Comparison of ENCODE assay signal across 8 cellular contexts in genomic region chr1:13749543-13750307, GRCh38. TPM values are rescaled to one million over a fixed set of nuclear protein-coding genes. Genes with fewer than 3 reads are reported as not detected.
DNase-seq lines count a peak whose midpoint lies in the region; ATAC-seq and TF ChIP-seq lines count a peak whose summit lies in the region.

No MANE protein-coding gene starts in this region.

- H3K27ac ChIP-seq in parathyroid adenoma, result peak overlapping the region; percentile 60

- H3K36me3 Mint-ChIP-seq in activated T-helper 1 cell treated with anti-CD3 and anti-CD28 coated beads, Interleukin-12 subunit alpha, Interleukin-12 subunit beta, Interleukin-2, Interleukin-4 antibody, amounts not matched to agents 30 ng/mL and 10 ng/mL and 1 ng/mL, durations not matched to agents 14 hours and 24 hours and 36 hours (ENCODE audit: low read depth), result peaks cover 30% of the 10 kb centered on the region
- no peaks in the 10 kb centered on the region for H3K36me3 Mint-ChIP-seq in glutamatergic neuron (ENCODE audit: unreplicated experiment)

- H3K4me1 Mint-ChIP-seq in activated T-helper 1 cell treated with anti-CD3 and anti-CD28 coated beads, Interleukin-12 subunit alpha, Interleukin-12 subunit beta, Interleukin-2, Interleukin-4 antibody, amounts not matched to agents 30 ng/mL and 10 ng/mL and 1 ng/mL, durations not matched to agents 14 hours and 24 hours and 36 hours (ENCODE audit: low read depth), result peaks cover 61% of the 10 kb centered on the region
- H3K4me1 Mint-ChIP-seq in glutamatergic neuron (ENCODE audit: low read depth, unreplicated experiment), result peaks cover 31% of the 10 kb centered on the region

- H3K27me3 ChIP-seq in parathyroid adenoma (ENCODE audit: control insufficient read depth, insufficient read depth, low read length), result no peaks in the 10 kb centered on the region

- intact Hi-C loops in activated T-helper 1 cell treated with anti-CD3 and anti-CD28 coated beads, Interleukin-12 subunit alpha, Interleukin-12 subunit beta, Interleukin-2, Interleukin-4 antibody, amounts not matched to agents 30 ng/mL and 10 ng/mL and 1 ng/mL, durations not matched to agents 14 hours and 24 hours and 36 hours (cut with micrococcal nuclease), result loop anchor here (1.0 to 5.0 kb wide), 3 partner anchors 18 to 82 kb away; partner anchors contain the start of gene PRDM2

- peak; percentile 41 for DNase-seq in NCI-H510A (lab: John Stamatoyannopoulos, UW)
- DNase-seq in activated T-helper 1 cell treated with anti-CD3 and anti-CD28 coated beads, Interleukin-12 subunit alpha, Interleukin-12 subunit beta, Interleukin-2, Interleukin-4 antibody, amounts not matched to agents 30 ng/mL and 10 ng/mL and 1 ng/mL, durations not matched to agents 14 hours and 24 hours and 36 hours (ENCODE audit: low spot score), result peak; percentile 39
- peak; percentile 65 for DNase-seq in glutamatergic neuron
- no peak for DNase-seq in GDM1 (lab: John Stamatoyannopoulos, UW)
- DNase-seq in occipital lobe (lab: John Stamatoyannopoulos, UW), result no peak

- H3K79me2 ChIP-seq in parathyroid adenoma, result peaks cover 17% of the 10 kb centered on the region

- peak overlapping the region; percentile 97 for H3K27ac Mint-ChIP-seq in activated T-helper 1 cell treated with anti-CD3 and anti-CD28 coated beads, Interleukin-12 subunit alpha, Interleukin-12 subunit beta, Interleukin-2, Interleukin-4 antibody, amounts not matched to agents 30 ng/mL and 10 ng/mL and 1 ng/mL, durations not matched to agents 14 hours and 24 hours and 36 hours
- peak overlapping the region; percentile 96 for H3K27ac Mint-ChIP-seq in glutamatergic neuron (ENCODE audit: unreplicated experiment)

- H3K4me2 ChIP-seq in parathyroid adenoma (ENCODE audit: low read length), result peak overlapping the region; percentile 89

- no peaks in the 10 kb centered on the region for H3K36me3 ChIP-seq in parathyroid adenoma (ENCODE audit: control insufficient read depth, insufficient read depth, low read length)

- H2AFZ ChIP-seq in parathyroid adenoma, result peak overlapping the region; percentile 68

- peaks cover 2% of the 10 kb centered on the region for H3K4me1 ChIP-seq in parathyroid adenoma

- peak overlapping the region; percentile 19 for H3K9ac ChIP-seq in parathyroid adenoma

- H3K4me3 ChIP-seq in parathyroid adenoma (ENCODE audit: low read depth, low read length), result peak overlapping the region; percentile 88

- H3K9me3 ChIP-seq in parathyroid adenoma (ENCODE audit: control insufficient read depth, low read length), result no peaks in the 10 kb centered on the region

- no peak for TF ChIP-seq CTCF in glutamatergic neuron (IDR thresholded peaks at IDR 0.05; ENCODE audit: partially characterized antibody, unreplicated experiment)
- TF ChIP-seq CTCF in parathyroid adenoma (IDR thresholded peaks at IDR 0.05), result no peak

- H3K4me3 Mint-ChIP-seq in activated T-helper 1 cell treated with anti-CD3 and anti-CD28 coated beads, Interleukin-12 subunit alpha, Interleukin-12 subunit beta, Interleukin-2, Interleukin-4 antibody, amounts not matched to agents 30 ng/mL and 10 ng/mL and 1 ng/mL, durations not matched to agents 14 hours and 24 hours and 36 hours, result peak overlapping the region; percentile 99
- peak overlapping the region; percentile 99 for H3K4me3 Mint-ChIP-seq in glutamatergic neuron (ENCODE audit: unreplicated experiment)

- no peaks in the 10 kb centered on the region for H3K9me3 Mint-ChIP-seq in activated T-helper 1 cell treated with anti-CD3 and anti-CD28 coated beads, Interleukin-12 subunit alpha, Interleukin-12 subunit beta, Interleukin-2, Interleukin-4 antibody, amounts not matched to agents 30 ng/mL and 10 ng/mL and 1 ng/mL, durations not matched to agents 14 hours and 24 hours and 36 hours
- peaks cover 16% of the 10 kb centered on the region for H3K9me3 Mint-ChIP-seq in glutamatergic neuron (ENCODE audit: unreplicated experiment)

- ATAC-seq in GM18517 (IDR thresholded peaks at IDR 0.05; ENCODE audit: unreplicated experiment), result peak; percentile 35
- peak; percentile 32 for ATAC-seq in HG02642 (IDR thresholded peaks at IDR 0.05; ENCODE audit: poor library complexity, unreplicated experiment)

- H3K27me3 Mint-ChIP-seq in activated T-helper 1 cell treated with anti-CD3 and anti-CD28 coated beads, Interleukin-12 subunit alpha, Interleukin-12 subunit beta, Interleukin-2, Interleukin-4 antibody, amounts not matched to agents 30 ng/mL and 10 ng/mL and 1 ng/mL, durations not matched to agents 14 hours and 24 hours and 36 hours (ENCODE audit: insufficient read depth), result peaks cover 3% of the 10 kb centered on the region
- H3K27me3 Mint-ChIP-seq in glutamatergic neuron (ENCODE audit: unreplicated experiment), result peaks cover 6% of the 10 kb centered on the region

RNA-seq across cellular contexts. Expression of gene PRDM2, which starts 49.7 kb away (rescaled TPM):
- 48.5 and 50.4 TPM in 2 replicates for total RNA-seq in activated T-helper 1 cell treated with anti-CD3 and anti-CD28 coated beads, Interleukin-12 subunit alpha, Interleukin-12 subunit beta, Interleukin-2, Interleukin-4 antibody, amounts not matched to agents 30 ng/mL and 10 ng/mL and 1 ng/mL, durations not matched to agents 14 hours and 24 hours and 36 hours
- total RNA-seq in glutamatergic neuron (ENCODE audit: unreplicated experiment) (88.3 TPM), occipital lobe (36.8 TPM)

Comparison
In these comparisons a context has a peak if more than half of its experiments do, and no peak if none do; other contexts are left out.
1. DNase-seq: peak in NCI-H510A (single experiment), activated T-helper 1 cell treated with anti-CD3 and anti-CD28 coated beads, Interleukin-12 subunit alpha, Interleukin-12 subunit beta, Interleukin-2, Interleukin-4 antibody, amounts not matched to agents 30 ng/mL and 10 ng/mL and 1 ng/mL, durations not matched to agents 14 hours and 24 hours and 36 hours (single experiment) and glutamatergic neuron (single experiment); none in GDM1 (single experiment) and occipital lobe (single experiment).